In the genomic region with DNA sequence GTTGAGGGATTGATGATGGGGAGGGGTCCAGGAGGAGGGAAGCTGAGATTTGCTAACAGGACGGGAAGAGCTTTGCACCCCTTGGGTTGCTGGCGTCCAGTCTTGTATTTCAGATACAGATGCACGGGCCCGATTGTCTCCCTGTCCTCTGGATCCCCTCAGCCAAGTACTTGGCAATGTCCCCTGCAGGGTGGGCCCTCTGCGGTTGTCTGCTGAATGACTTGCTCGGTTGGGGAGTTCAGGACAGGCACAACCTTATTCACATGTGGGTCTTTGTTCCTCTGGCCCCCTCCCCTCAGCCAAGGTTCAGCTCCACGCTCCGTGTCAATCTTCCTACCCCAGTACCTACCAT, we compare ENCODE assay signal across 11 cellular contexts. TPM values are rescaled to one million over a fixed set of nuclear protein-coding genes. Genes with fewer than 3 reads are reported as not detected.
A peak's percentile ranks its signal among the peaks of the same experiment; 100 is the strongest.
DNase-seq lines count a peak whose midpoint lies in the region; ATAC-seq, FAIRE-seq and TF ChIP-seq lines count a peak whose summit lies in the region.
"Had no signal": no experiment of that assay in that cellular context is flagged by ENCODE, and none has a peak within 500 bp of the region (broad histone marks: within the 10 kb centered on the region; RNA-seq: fewer than 3 reads in every experiment).

No MANE protein-coding gene starts in this region.

- no peaks in the 10 kb centered on the region for H3K36me3 ChIP-seq in HUES48 (ENCODE audit: control insufficient read depth, insufficient read depth, low read length)
- H3K36me3 ChIP-seq in PC-9 (ENCODE audit: low read depth) = no peaks in the 10 kb centered on the region
- H3K36me3 ChIP-seq in skeletal muscle tissue (ENCODE audit: control insufficient read depth in 3 of 3, insufficient read depth in 3 of 3, low read length in 3 of 3) = no peaks in the 10 kb centered on the region

- no peaks in the 10 kb centered on the region for H4K20me1 ChIP-seq in PC-9 (ENCODE audit: insufficient read depth)

- no peak for DNase-seq in PC-9
- no peak for DNase-seq in left ventricle myocardium superior
- DNase-seq in NCI-H1436 (lab: John Stamatoyannopoulos, UW) = no peak
- DNase-seq in urothelium cell line (ENCODE audit: low spot score) = no peak
- DNase-seq in hypothalamus (lab: John Stamatoyannopoulos, UW) = no peak
- DNase-seq: naive thymus-derived CD8-positive, alpha-beta T cell had no signal

- H3K9me3 ChIP-seq in HUES48 (ENCODE audit: control insufficient read depth, insufficient read depth, low read length) = no peaks in the 10 kb centered on the region
- no peaks in the 10 kb centered on the region for H3K9me3 ChIP-seq in PC-9 (ENCODE audit: insufficient read depth, low read depth)
- H3K9me3 ChIP-seq in skeletal muscle tissue (ENCODE audit: control insufficient read depth in 3 of 3, low read length in 3 of 3) = no peaks in the 10 kb centered on the region

- no TSS peak for BruUV-seq in PC-9 (replicated peaks; lab: Mats Ljungman, UMichigan)

- H3K27me3 ChIP-seq in HUES48 (ENCODE audit: control insufficient read depth, insufficient read depth, low read length) = no peaks in the 10 kb centered on the region
- H3K27me3 ChIP-seq in PC-9 (ENCODE audit: insufficient read depth, low read depth) = no peaks in the 10 kb centered on the region
- peaks cover 3 to 20% (median 12%) of the 10 kb centered on the region in 3 donors for H3K27me3 ChIP-seq in skeletal muscle tissue (ENCODE audit: control insufficient read depth in 3 of 3, insufficient read depth in 3 of 3, low read length in 3 of 3)

- no peak overlapping the region for H3K4me3 ChIP-seq in HUES48 (ENCODE audit: low read depth, low read length)
- no peak overlapping the region for H3K4me3 ChIP-seq in PC-9
- no peak overlapping the region for H3K4me3 ChIP-seq in skeletal muscle tissue (ENCODE audit: low read length in 3 of 3)

- ATAC-seq in left ventricle myocardium superior (peak; percentile 7), GM21786 (IDR thresholded peaks at IDR 0.05; ENCODE audit: unreplicated experiment) (no peak)
- ATAC-seq: naive thymus-derived CD8-positive, alpha-beta T cell had no signal

- H3K4me1 ChIP-seq in HUES48 (ENCODE audit: control insufficient read depth, insufficient read depth, low read length) = peaks cover 28% of the 10 kb centered on the region
- H3K4me1 ChIP-seq in PC-9 (replicated peaks; ENCODE audit: insufficient read depth) = peaks cover 58% of the 10 kb centered on the region
- H3K4me1 ChIP-seq in skeletal muscle tissue (ENCODE audit: control insufficient read depth in 3 of 3, insufficient read depth in 3 of 3, low read length in 3 of 3) = peaks cover 17 to 35% (median 29%) of the 10 kb centered on the region in 3 donors

- CTCF ChIA-PET in PC-9 (lab: Charles Lee) = no interaction called here

- POLR2A ChIA-PET in PC-9 (lab: Charles Lee; ENCODE audit: unreplicated experiment) = no interaction called here

- no peaks in the 10 kb centered on the region for H3K9me2 ChIP-seq in PC-9 (ENCODE audit: insufficient read depth)

- H2AFZ ChIP-seq in PC-9 = no peak overlapping the region

- no peak for FAIRE-seq in urothelium cell line (lab: Jason Lieb, UNC)

- no peak for TF ChIP-seq CTCF in PC-9 (conservative IDR thresholded peaks at IDR 0.05)

- H3K9ac ChIP-seq in HUES48 (ENCODE audit: low read depth, low read length) (0 out of 2 replicates have a peak overlapping the region, but pooled peaks have one; percentile 12), skeletal muscle tissue (ENCODE audit: low read depth in 1 of 3, low read length in 3 of 3) (no peak overlapping the region)

- intact Hi-C loops in PC-9 (cut with micrococcal nuclease; ENCODE audit: unreplicated experiment) = no loop called here
- intact Hi-C loops in left ventricle myocardium superior (cut with micrococcal nuclease) = no loop called here

- H3K79me2 ChIP-seq in PC-9 (ENCODE audit: low read depth) = no peaks in the 10 kb centered on the region

- H3K27ac ChIP-seq in HUES48 (ENCODE audit: low read depth, low read length) = peak overlapping the region; percentile 19
- H3K27ac ChIP-seq in PC-9 = no peak overlapping the region
- H3K27ac ChIP-seq in skeletal muscle tissue (ENCODE audit: low read depth, low read length) = peak overlapping the region; percentile 68
- H3K27ac ChIP-seq: C4-2B had no signal

- H3K4me2 ChIP-seq in PC-9 = peak overlapping the region; percentile 65

- peaks cover 23% of the 10 kb centered on the region for H3F3A ChIP-seq in PC-9 (ENCODE audit: insufficient read depth, low read depth)

RNA-seq across cellular contexts. Expression of a gene that starts 7.0 kb away (rescaled TPM):
- total RNA-seq in PC-9 (2021) (not detected in 2 replicates), left ventricle myocardium superior (not detected), skeletal muscle tissue (not detected)

RNA-seq across cellular contexts. Expression of a gene that starts 28.7 kb away (rescaled TPM):
- total RNA-seq in PC-9 (2021) (not detected in 2 replicates), left ventricle myocardium superior (not detected), skeletal muscle tissue (2.6 TPM)
- total RNA-seq: naive thymus-derived CD8-positive, alpha-beta T cell; T-helper 1 cell treated with Interleukin-12 subunit alpha and Interleukin-12 subunit beta and Interleukin-4 antibody, amounts not matched to agents 30 ng/mL and 1 ng/mL, for 36 hours had no signal

RNA-seq across cellular contexts. Expression of a gene that starts 58.7 kb away (rescaled TPM):
- total RNA-seq in PC-9 (2021) (4.2 and 9.8 TPM in 2 replicates), left ventricle myocardium superior (0.77 TPM), skeletal muscle tissue (2.1 TPM)
- total RNA-seq: naive thymus-derived CD8-positive, alpha-beta T cell; T-helper 1 cell treated with Interleukin-12 subunit alpha and Interleukin-12 subunit beta and Interleukin-4 antibody, amounts not matched to agents 30 ng/mL and 1 ng/mL, for 36 hours had no signal
